10 cellular contexts compared by ENCODE assay signal in the genomic region with DNA sequence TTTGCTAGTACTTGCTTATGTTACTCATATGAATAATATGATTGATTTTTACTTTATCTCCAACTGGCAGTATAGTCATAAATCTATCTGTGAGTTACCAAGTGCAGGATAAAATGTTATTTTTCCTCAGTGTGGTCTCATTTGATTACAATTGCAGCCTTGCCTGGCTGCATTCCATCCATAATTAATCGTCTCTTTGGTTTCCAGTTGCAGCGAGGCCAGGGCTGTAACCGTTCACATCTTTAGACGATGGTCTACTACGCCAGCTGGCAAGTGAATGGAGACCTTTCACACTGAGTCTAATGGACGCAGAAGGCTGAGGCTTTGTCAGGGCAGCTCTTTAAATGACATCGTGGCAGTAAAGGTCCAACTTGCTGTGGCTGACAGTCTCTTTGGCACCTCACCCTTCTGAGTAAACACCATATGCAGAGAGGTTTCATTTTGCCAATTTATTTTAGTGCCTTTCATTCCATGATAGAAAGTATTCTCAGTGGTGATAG.
DNase-seq lines count a peak whose midpoint lies in the region; ATAC-seq and TF ChIP-seq lines count a peak whose summit lies in the region.
"Had no signal": no experiment of that assay in that cellular context is flagged by ENCODE, and none has a peak within 500 bp of the region (broad histone marks: within the 10 kb centered on the region; RNA-seq: fewer than 3 reads in every experiment).

No MANE protein-coding gene starts in this region.

- H3K27ac ChIP-seq in ectodermal cell (ENCODE audit: insufficient read depth, low read depth, low read length, poor library complexity, severe bottlenecking) = peak overlapping the region; percentile 1
- H3K27ac ChIP-seq: upper lobe of left lung had no signal

- no peaks in the 10 kb centered on the region for H3K27me3 Mint-ChIP-seq in neural crest cell (ENCODE audit: low read depth)

- no peaks in the 10 kb centered on the region for H3K27me3 ChIP-seq in ectodermal cell (ENCODE audit: control insufficient read depth, insufficient read depth, low read length, poor library complexity, severe bottlenecking)
- H3K27me3 ChIP-seq: upper lobe of left lung had no signal

- H3K9me3 ChIP-seq in ectodermal cell (ENCODE audit: control insufficient read depth, low read length) = no peaks in the 10 kb centered on the region
- H3K9me3 ChIP-seq: upper lobe of left lung had no signal

- no peak overlapping the region for H3K4me3 ChIP-seq in ectodermal cell (ENCODE audit: insufficient read depth, low read depth, low read length)
- H3K4me3 ChIP-seq: upper lobe of left lung had no signal

- peaks cover 9% of the 10 kb centered on the region for H3K36me3 Mint-ChIP-seq in neural crest cell (ENCODE audit: low read depth)

- no peak for TF ChIP-seq CTCF in neural crest cell (conservative IDR thresholded peaks at IDR 0.05)

- 71 to 79% methylated on average over 7 of the region's 7 CpGs for WGBS in ectodermal cell, 2 experiments

- H3K4me1 ChIP-seq in ectodermal cell (ENCODE audit: control insufficient read depth, insufficient read depth, low read length) = no peaks in the 10 kb centered on the region

- H3K27ac Mint-ChIP-seq in neural crest cell (ENCODE audit: unreplicated experiment) = peak overlapping the region; percentile 60

- peak overlapping the region; percentile 44 for H3K4me3 Mint-ChIP-seq in neural crest cell

- no peaks in the 10 kb centered on the region for H3K36me3 ChIP-seq in ectodermal cell (ENCODE audit: control insufficient read depth, insufficient read depth, low read length)
- H3K36me3 ChIP-seq: upper lobe of left lung had no signal

- DNase-seq in DMS114 treated with DMSO at 0.1 percent for 48 hours (lab: John Stamatoyannopoulos, UW; ENCODE audit: unreplicated experiment) (peak; percentile 75), NCI-H2171 treated with DMSO at 0.1 percent for 48 hours (lab: John Stamatoyannopoulos, UW) (peak; percentile 79), neural crest cell (ENCODE audit: low read depth, low spot score) (peak; percentile 28), NOMO-1 treated with DMSO at 0.1 percent for 48 hours (lab: John Stamatoyannopoulos, UW; ENCODE audit: unreplicated experiment) (no peak), SW 1271 (lab: John Stamatoyannopoulos, UW) (no peak), OCI-M2 (lab: John Stamatoyannopoulos, UW; ENCODE audit: unreplicated experiment) (no peak)
- DNase-seq: DND-41 had no signal

- H3K9me3 Mint-ChIP-seq in neural crest cell = no peaks in the 10 kb centered on the region

- H3K4me1 Mint-ChIP-seq in neural crest cell = peaks cover 46% of the 10 kb centered on the region

- no peak for ATAC-seq in GM21515 (IDR thresholded peaks at IDR 0.05; ENCODE audit: unreplicated experiment)

Comparison
In these comparisons a context has a peak if more than half of its experiments do, and no peak if none do; other contexts are left out.
1. DNase-seq: peak in DMS114 treated with DMSO at 0.1 percent for 48 hours (single experiment), NCI-H2171 treated with DMSO at 0.1 percent for 48 hours (single experiment) and neural crest cell (single experiment); none in NOMO-1 treated with DMSO at 0.1 percent for 48 hours (single experiment), SW 1271 (0 of 2) and OCI-M2 (single experiment).